ENCODE assay signal across 26 cellular contexts in genomic region chr5:173245319-173246134, GRCh38. TPM values are rescaled to one million over a fixed set of nuclear protein-coding genes. Genes with fewer than 3 reads are reported as not detected.
DNase-seq lines count a peak whose midpoint lies in the region; ATAC-seq and TF ChIP-seq lines count a peak whose summit lies in the region.
"Had no signal": no experiment of that assay in that cellular context is flagged by ENCODE, and none has a peak within 500 bp of the region (broad histone marks: within the 10 kb centered on the region; RNA-seq: fewer than 3 reads in every experiment).

No MANE protein-coding gene starts in this region.

- H3K9me3 ChIP-seq in left ventricle myocardium inferior (replicated peaks): no peaks in the 10 kb centered on the region
- H3K9me3 ChIP-seq: adrenal gland, left lung had no signal

- ATAC-seq in stimulated activated memory B cell treated with anti-CD40 and anti-IgM and Interleukin-4, amounts not matched to agents 10 μg/mL and 1 μg/mL and 100 μg/mL, for 72 hours: no peak
- ATAC-seq: HCT116; left lung; Panc1; SK-N-SH treated with all-trans-retinoic acid at 6 μM for 48 hours; stimulated activated naive CD8-positive, alpha-beta T cell treated with anti-CD3 and anti-CD28 coated beads, Interleukin-15, amount 100 ng/mL, for 72 hours had no signal

- intact Hi-C loops in left ventricle myocardium inferior (cut with micrococcal nuclease): no loop called here

- peaks cover 0 to 3% (median 0%) of the 10 kb centered on the region in 3 donors for H3K9me3 Mint-ChIP-seq in IgD-negative memory B cell
- no peaks in the 10 kb centered on the region for H3K9me3 Mint-ChIP-seq in mesothelial cell of epicardium
- no peaks in the 10 kb centered on the region for H3K9me3 Mint-ChIP-seq in stimulated activated memory B cell treated with anti-CD40 and anti-IgM and Interleukin-4, amounts not matched to agents 10 μg/mL and 1 μg/mL and 100 μg/mL, for 72 hours
- H3K9me3 Mint-ChIP-seq: activated T-helper 1 cell treated with anti-CD3 and anti-CD28 coated beads, Interleukin-12 subunit alpha, Interleukin-12 subunit beta, Interleukin-2, Interleukin-4 antibody, amounts not matched to agents 30 ng/mL and 10 ng/mL and 1 ng/mL, durations not matched to agents 14 hours and 24 hours and 36 hours; stimulated activated naive CD8-positive, alpha-beta T cell treated with anti-CD3 and anti-CD28 coated beads, Interleukin-15, amount 100 ng/mL, for 72 hours had no signal

- peaks cover 99% of the 10 kb centered on the region for H3K27me3 ChIP-seq in left ventricle myocardium inferior (ENCODE audit: low read depth)

- peak overlapping the region in 1 of 4 donors; percentile 27 for H3K4me3 Mint-ChIP-seq in IgD-negative memory B cell
- peak overlapping the region; percentile 13 for H3K4me3 Mint-ChIP-seq in mesothelial cell of epicardium
- no peak overlapping the region for H3K4me3 Mint-ChIP-seq in stimulated activated memory B cell treated with anti-CD40 and anti-IgM and Interleukin-4, amounts not matched to agents 10 μg/mL and 1 μg/mL and 100 μg/mL, for 72 hours
- H3K4me3 Mint-ChIP-seq: activated T-helper 1 cell treated with anti-CD3 and anti-CD28 coated beads, Interleukin-12 subunit alpha, Interleukin-12 subunit beta, Interleukin-2, Interleukin-4 antibody, amounts not matched to agents 30 ng/mL and 10 ng/mL and 1 ng/mL, durations not matched to agents 14 hours and 24 hours and 36 hours had no signal

- peaks cover 74% of the 10 kb centered on the region for H3K27me3 Mint-ChIP-seq in IgD-negative memory B cell
- H3K27me3 Mint-ChIP-seq in mesothelial cell of epicardium (ENCODE audit: low read depth): peaks cover 98% of the 10 kb centered on the region
- H3K27me3 Mint-ChIP-seq in stimulated activated memory B cell treated with anti-CD40 and anti-IgM and Interleukin-4, amounts not matched to agents 10 μg/mL and 1 μg/mL and 100 μg/mL, for 72 hours: peaks cover 96% of the 10 kb centered on the region

- H3K36me3 Mint-ChIP-seq in IgD-negative memory B cell: no peaks in the 10 kb centered on the region
- H3K36me3 Mint-ChIP-seq in mesothelial cell of epicardium: no peaks in the 10 kb centered on the region
- H3K36me3 Mint-ChIP-seq in stimulated activated memory B cell treated with anti-CD40 and anti-IgM and Interleukin-4, amounts not matched to agents 10 μg/mL and 1 μg/mL and 100 μg/mL, for 72 hours: no peaks in the 10 kb centered on the region

- TF ChIP-seq CTCF in left ventricle myocardium inferior (IDR thresholded peaks at IDR 0.05; ENCODE audit: borderline replicate concordance) (no peak), mesothelial cell of epicardium (IDR thresholded peaks at IDR 0.05; ENCODE audit: unreplicated experiment) (no peak), coronary artery (IDR thresholded peaks at IDR 0.05) (no peak)

- H3K4me1 Mint-ChIP-seq in IgD-negative memory B cell (peaks cover 0 to 2% (median 2%) of the 10 kb centered on the region in 3 donors), mesothelial cell of epicardium (peaks cover 7% of the 10 kb centered on the region)
- H3K4me1 Mint-ChIP-seq in stimulated activated memory B cell treated with anti-CD40 and anti-IgM and Interleukin-4, amounts not matched to agents 10 μg/mL and 1 μg/mL and 100 μg/mL, for 72 hours: no peaks in the 10 kb centered on the region

- no peaks in the 10 kb centered on the region for H3K36me3 ChIP-seq in left ventricle myocardium inferior
- H3K36me3 ChIP-seq: adrenal gland, left lung had no signal

- H3K4me1 ChIP-seq in left ventricle myocardium inferior: peaks cover 58% of the 10 kb centered on the region
- H3K4me1 ChIP-seq: adrenal gland had no signal

- H3K27ac ChIP-seq in left ventricle myocardium inferior (replicated peaks) (peak overlapping the region; percentile 91), coronary artery (no peak overlapping the region)
- H3K27ac ChIP-seq: 22Rv1, adrenal gland, left lung had no signal

- peak overlapping the region; percentile 76 for H3K4me3 ChIP-seq in left ventricle myocardium inferior
- no peak overlapping the region for H3K4me3 ChIP-seq in coronary artery
- H3K4me3 ChIP-seq: adrenal gland, left lung had no signal

- peak; percentile 25 for DNase-seq in DMS53 (lab: John Stamatoyannopoulos, UW)
- DNase-seq in DMS53 treated with DMSO at 0.1 percent for 48 hours (lab: John Stamatoyannopoulos, UW; ENCODE audit: unreplicated experiment): no peak
- DNase-seq in left ventricle myocardium inferior: peak; percentile 37
- no peak for DNase-seq in mesothelial cell of epicardium (ENCODE audit: low spot score in 2 of 2, unreplicated experiment in 2 of 2)
- DNase-seq in coronary artery (ENCODE audit: low spot score): no peak
- no peak for DNase-seq in SW480 (ENCODE audit: low spot score)
- DNase-seq: adrenal gland; caudate nucleus; DMS 273 treated with DMSO at 0.1 percent for 48 hours; effector CD8-positive, alpha-beta T cell; Kasumi-1; naive B cell; NCI-H526 treated with DMSO at 0.1 percent for 48 hours; stimulated activated CD4-positive, alpha-beta T cell treated with anti-CD3 and anti-CD28 coated beads, Interleukin-12 subunit alpha, Interleukin-12 subunit beta, amount 100 ng/mL, for 4 hours had no signal

- H3K27ac Mint-ChIP-seq in IgD-negative memory B cell (peak overlapping the region in 2 of 3 donors; percentile 43 to 48), mesothelial cell of epicardium (no peak overlapping the region)
- no peak overlapping the region for H3K27ac Mint-ChIP-seq in stimulated activated memory B cell treated with anti-CD40 and anti-IgM and Interleukin-4, amounts not matched to agents 10 μg/mL and 1 μg/mL and 100 μg/mL, for 72 hours
- H3K27ac Mint-ChIP-seq: progenitor cell of endocrine pancreas; stimulated activated naive CD8-positive, alpha-beta T cell treated with anti-CD3 and anti-CD28 coated beads, Interleukin-15, amount 100 ng/mL, for 72 hours had no signal

RNA-seq across cellular contexts. Expression of gene NKX2-5, which starts 10.5 kb away (rescaled TPM):
- not detected for polyA plus RNA-seq in IgD-negative memory B cell
- 248 TPM for total RNA-seq in left ventricle myocardium inferior
- total RNA-seq in mesothelial cell of epicardium: 0.27 to 0.76 TPM (median 0.27 TPM) in 3 replicates
- total RNA-seq: activated T-helper 1 cell treated with anti-CD3 and anti-CD28 coated beads, Interleukin-12 subunit alpha, Interleukin-12 subunit beta, Interleukin-2, Interleukin-4 antibody, amounts not matched to agents 30 ng/mL and 10 ng/mL and 1 ng/mL, durations not matched to agents 14 hours and 24 hours and 36 hours; adrenal gland; left lung; ureter had no signal
- polyA plus RNA-seq: BJ had no signal

Comparison
In these comparisons a context has a peak if more than half of its experiments do, and no peak if none do; other contexts are left out.
1. DNase-seq: peak in DMS53 (single experiment) and left ventricle myocardium inferior (single experiment); none in DMS53 treated with DMSO at 0.1 percent for 48 hours (single experiment), mesothelial cell of epicardium (0 of 2), coronary artery (single experiment) and SW480 (single experiment).
2. H3K27ac Mint-ChIP-seq: peak in IgD-negative memory B cell (2 of 3); none in mesothelial cell of epicardium (single experiment) and stimulated activated memory B cell treated with anti-CD40 and anti-IgM and Interleukin-4, amounts not matched to agents 10 μg/mL and 1 μg/mL and 100 μg/mL, for 72 hours (single experiment).
3. RNA of gene NKX2-5, which starts 10.5 kb away (total RNA-seq): 248 TPM in left ventricle myocardium inferior (single experiment); 0.27 to 0.76 TPM in mesothelial cell of epicardium; every median in the first group is over 100 times any median in the second.